In the genomic region with DNA sequence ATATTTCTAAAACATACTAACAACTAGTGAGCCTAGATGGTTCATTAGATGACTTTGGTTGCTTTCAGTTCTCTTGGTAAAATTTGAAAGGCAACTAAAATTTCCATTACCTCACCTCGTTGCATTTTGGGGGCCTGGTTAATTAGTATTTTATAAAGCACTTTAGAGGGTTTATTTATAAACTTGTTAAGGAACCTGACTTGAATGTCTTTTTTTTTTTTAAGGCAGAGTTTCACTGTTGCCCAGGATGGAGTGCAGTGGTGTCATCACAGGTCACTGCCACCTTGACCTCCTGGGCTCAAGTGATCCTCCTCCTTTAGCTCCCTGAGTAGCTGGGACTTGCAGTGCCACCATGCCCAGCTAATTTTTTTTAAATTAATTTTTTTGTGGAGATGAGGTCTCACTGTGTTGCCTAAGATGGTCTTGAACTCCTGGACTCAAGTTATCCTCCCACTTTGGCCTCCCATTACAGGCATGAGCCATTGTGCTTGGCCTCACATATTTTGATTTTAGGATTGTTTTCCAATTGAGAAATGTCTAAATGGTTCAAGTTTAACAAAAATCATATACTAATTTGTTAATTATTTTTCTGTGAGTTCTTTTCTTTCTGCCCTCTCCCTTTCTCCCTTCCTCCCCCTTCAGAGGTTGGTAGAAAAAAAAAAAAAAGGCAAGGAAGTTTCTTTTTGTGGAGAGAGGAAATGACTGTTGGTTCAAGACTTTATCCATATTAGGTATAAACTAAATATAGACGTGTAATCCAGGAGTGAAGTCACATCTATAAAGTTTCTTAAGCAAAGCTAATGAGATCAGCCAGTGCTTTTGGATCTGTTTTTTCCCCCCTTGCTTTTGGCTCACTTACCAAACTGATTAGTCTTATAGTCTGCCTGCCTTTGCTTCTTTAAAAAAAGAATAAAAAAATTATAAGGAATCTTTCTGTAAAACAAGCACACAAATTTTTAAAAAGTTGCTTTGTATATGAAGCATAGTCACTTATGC, we compare ENCODE assay signal across 8 cellular contexts. TPM values are rescaled to one million over a fixed set of nuclear protein-coding genes. Genes with fewer than 3 reads are reported as not detected.
DNase-seq lines count a peak whose midpoint lies in the region; ATAC-seq and TF ChIP-seq lines count a peak whose summit lies in the region.

No MANE protein-coding gene starts in this region.

- TF ChIP-seq POLR2A in lower leg skin (IDR thresholded peaks at IDR 0.05): no peak

- intact Hi-C loops in aorta (cut with DNase I): loop anchor here in 1 of 2 donors (5.0 kb wide), 1 partner anchor 32 kb away; no protein-coding TSS in a partner anchor
- intact Hi-C loops in lower leg skin (cut with DNase I; ENCODE audit: low total_unique reads): no loop called here

- no peaks in the 10 kb centered on the region for H3K9me3 ChIP-seq in aorta (ENCODE audit: control insufficient read depth, low read length)

- TF ChIP-seq CTCF in astrocyte of the spinal cord (IDR thresholded peaks at IDR 0.05; ENCODE audit: low read depth, low read length): no peak
- no peak for TF ChIP-seq CTCF in lower leg skin (IDR thresholded peaks at IDR 0.05)

- no peak overlapping the region for H3K4me3 ChIP-seq in astrocyte of the spinal cord (ENCODE audit: low read depth, low read length)
- no peak overlapping the region for H3K4me3 ChIP-seq in aorta (ENCODE audit: low read length in 2 of 2)
- no peak overlapping the region for H3K4me3 ChIP-seq in lower leg skin (ENCODE audit: low read depth, poor library complexity, severe bottlenecking)

- H3K27ac ChIP-seq in aorta (ENCODE audit: low read depth in 1 of 2, low read length in 2 of 2): peak overlapping the region; percentile 98 to 99

- 3% methylated on average over 2 of the region's 2 CpGs for WGBS in aorta, 2 donors
- WGBS in lower leg skin, 2 donors: 21 to 28% methylated on average over 2 of the region's 2 CpGs

- DNase-seq in SIG-M5 treated with dmso at 0.1 percent for 504 hours (lab: John Stamatoyannopoulos, UW; ENCODE audit: unreplicated experiment) (peak; percentile 78), SIG-M5 (lab: John Stamatoyannopoulos, UW) (no peak), astrocyte of the spinal cord (ENCODE audit: low read depth, low spot score) (peak; percentile 96), left kidney (ENCODE audit: low read depth, low spot score) (peak; percentile 27), aorta (no peak), T-helper 2 cell (no peak), lower leg skin (ENCODE audit: low spot score in 2 of 2) (no peak)

- no peaks in the 10 kb centered on the region for H3K27me3 ChIP-seq in aorta (ENCODE audit: control insufficient read depth in 1 of 2, insufficient read depth in 2 of 2, low read length in 1 of 2)

- in situ Hi-C loops in astrocyte of the spinal cord (cut with HindIII; ENCODE audit: low sequenced_read_pairs): no loop called here

- peak; percentile 86 for ATAC-seq in aorta (ENCODE audit: low FRiP score)
- ATAC-seq in GM18498 (IDR thresholded peaks at IDR 0.05; ENCODE audit: unreplicated experiment): no peak

- no peaks in the 10 kb centered on the region for H3K36me3 ChIP-seq in aorta (ENCODE audit: control insufficient read depth in 1 of 2, insufficient read depth in 2 of 2, low read length in 1 of 2)

- peaks cover 2 to 5% of the 10 kb centered on the region in 2 donors for H3K4me1 ChIP-seq in aorta (ENCODE audit: control insufficient read depth in 1 of 2, insufficient read depth in 2 of 2, low read length in 2 of 2)

RNA-seq across cellular contexts. Expression of gene CLIC4, which starts 24.7 kb away (rescaled TPM):
- total RNA-seq in aorta (100 to 1,000 TPM; 477 to 941 TPM), lower leg skin (10 to 100 TPM; 32.0 to 97.3 (median 60.7) TPM)
- polyA plus RNA-seq in aorta: 100 to 1,000 TPM; 278 to 322 TPM

Comparison
In these comparisons a context has a peak if more than half of its experiments do, and no peak if none do; other contexts are left out.
1. DNase-seq: peak in SIG-M5 treated with dmso at 0.1 percent for 504 hours (single experiment), astrocyte of the spinal cord (single experiment) and left kidney (single experiment); none in SIG-M5 (single experiment), aorta (0 of 2), T-helper 2 cell (0 of 5) and lower leg skin (0 of 2).
2. RNA of gene CLIC4, which starts 24.7 kb away (total RNA-seq): 477 to 941 TPM in aorta; 32.0 to 97.3 TPM in lower leg skin; every median in the first group is over 4 times any median in the second.